ENCODE assay signal across 18 cellular contexts in genomic region chr3:10395196-10395595, GRCh38.
DNase-seq lines count a peak whose midpoint lies in the region; ATAC-seq and TF ChIP-seq lines count a peak whose summit lies in the region.
"Had no signal": no experiment of that assay in that cellular context is flagged by ENCODE, and none has a peak within 500 bp of the region (broad histone marks: within the 10 kb centered on the region; RNA-seq: fewer than 3 reads in every experiment).

No MANE protein-coding gene starts in this region.

- no peak overlapping the region for H3K27ac ChIP-seq in CD4-positive, alpha-beta T cell (ENCODE audit: low read depth, low read length)
- H3K27ac ChIP-seq in SU-DHL-6 (ENCODE audit: low read depth, low read length) (peak overlapping the region; percentile 85), colonic mucosa (no peak overlapping the region)
- H3K27ac ChIP-seq: adrenal gland, SJSA1, upper lobe of left lung had no signal

- no peaks in the 10 kb centered on the region for H3K36me3 ChIP-seq in H7 (replicated peaks; ENCODE audit: control insufficient read depth, insufficient read depth, low read length)
- no peaks in the 10 kb centered on the region for H3K36me3 ChIP-seq in SU-DHL-6 (ENCODE audit: low read length)
- no peaks in the 10 kb centered on the region for H3K36me3 ChIP-seq in colonic mucosa
- H3K36me3 ChIP-seq: adrenal gland, breast epithelium, SJSA1, spleen, upper lobe of left lung had no signal

- H3K9me2 ChIP-seq in SU-DHL-6 (replicated peaks; ENCODE audit: insufficient read depth, low read length), result no peaks in the 10 kb centered on the region

- ATAC-seq in CD4-positive, alpha-beta T cell (ENCODE audit: poor library complexity), result peak; percentile 18

- no peaks in the 10 kb centered on the region for H3K36me3 Mint-ChIP-seq in CD4-positive, alpha-beta T cell (ENCODE audit: low read depth)

- no peaks in the 10 kb centered on the region for H3K27me3 ChIP-seq in CD4-positive, alpha-beta T cell (ENCODE audit: control insufficient read depth, insufficient read depth, low read length)
- no peaks in the 10 kb centered on the region for H3K27me3 ChIP-seq in H7 (ENCODE audit: control insufficient read depth, insufficient read depth, low read length)
- H3K27me3 ChIP-seq in SU-DHL-6 (ENCODE audit: low read length), result no peaks in the 10 kb centered on the region
- H3K27me3 ChIP-seq in colonic mucosa, result no peaks in the 10 kb centered on the region
- H3K27me3 ChIP-seq: adrenal gland, breast epithelium, SJSA1, spleen, upper lobe of left lung had no signal

- no peaks in the 10 kb centered on the region for H3K9me3 Mint-ChIP-seq in CD4-positive, alpha-beta T cell
- H3K9me3 Mint-ChIP-seq: T-helper 2 cell treated with Interferon-gamma antibody and Interleukin-4, amounts not matched to agents 5 μg/mL and 100 μg/mL, for 36 hours had no signal

- H3K4me1 ChIP-seq in colonic mucosa, result no peaks in the 10 kb centered on the region
- H3K4me1 ChIP-seq: adrenal gland, SJSA1, upper lobe of left lung had no signal

- no peak overlapping the region for H2AFZ ChIP-seq in SU-DHL-6 (ENCODE audit: low read depth, low read length, severe bottlenecking)

- H3F3A ChIP-seq in SU-DHL-6 (ENCODE audit: insufficient read depth), result peaks cover 19% of the 10 kb centered on the region

- H3K4me3 ChIP-seq in H7 (ENCODE audit: insufficient read depth, low read depth, low read length) (no peak overlapping the region), SU-DHL-6 (ENCODE audit: insufficient read depth, low read length, poor library complexity, severe bottlenecking) (no peak overlapping the region), colonic mucosa (no peak overlapping the region)
- H3K4me3 ChIP-seq: adrenal gland, breast epithelium, SJSA1, spleen, upper lobe of left lung had no signal

- intact Hi-C loops in CD4-positive, alpha-beta T cell (cut with DNase I, micrococcal nuclease), result loop anchor here in 1 of 2 experiments (2.0 kb wide), 1 partner anchor 42 kb away; no protein-coding TSS in a partner anchor
- intact Hi-C loops in colonic mucosa (cut with DNase I), result no loop called here

- no peaks in the 10 kb centered on the region for H3K9me3 ChIP-seq in CD4-positive, alpha-beta T cell (ENCODE audit: control insufficient read depth, low read length)
- H3K9me3 ChIP-seq in SU-DHL-6 (ENCODE audit: insufficient read depth, low read length) (no peaks in the 10 kb centered on the region), colonic mucosa (no peaks in the 10 kb centered on the region)
- H3K9me3 ChIP-seq: adrenal gland, SJSA1, spleen, upper lobe of left lung had no signal

- H3K9ac ChIP-seq in SU-DHL-6 (ENCODE audit: low read length) (0 out of 2 replicates have a peak overlapping the region, but pooled peaks have one; percentile 1), colonic mucosa (ENCODE audit: low read depth in 2 of 2, low read length in 2 of 2) (no peak overlapping the region)

- CTCF ChIA-PET in CD4-positive, alpha-beta T cell (lab: Charles Lee), result no interaction called here

- peak overlapping the region; percentile 45 for H3K4me2 ChIP-seq in SU-DHL-6 (ENCODE audit: low read depth, low read length, poor library complexity, severe bottlenecking)

- TF ChIP-seq CTCF in CD4-positive, alpha-beta T cell (IDR thresholded peaks at IDR 0.05), result no peak
- TF ChIP-seq CTCF in SU-DHL-6 (IDR thresholded peaks at IDR 0.05; ENCODE audit: insufficient read depth, low read length, poor library complexity, severe bottlenecking), result no peak
- no peak for TF ChIP-seq CTCF in colonic mucosa (IDR thresholded peaks at IDR 0.05)

- no peaks in the 10 kb centered on the region for H3K27me3 Mint-ChIP-seq in CD4-positive, alpha-beta T cell

- H4K20me1 ChIP-seq in SU-DHL-6 (ENCODE audit: low read depth, low read length), result no peaks in the 10 kb centered on the region

- H3K4me3 Mint-ChIP-seq in CD4-positive, alpha-beta T cell, result peak overlapping the region; percentile 73
- H3K4me3 Mint-ChIP-seq: T-helper 2 cell treated with Interferon-gamma antibody and Interleukin-4, amounts not matched to agents 5 μg/mL and 100 μg/mL, for 36 hours had no signal

- DNase-seq in CD4-positive, alpha-beta T cell, result no peak
- DNase-seq in H7 (peak; percentile 66), iPS-NIHi7 (ENCODE audit: extremely low spot score) (peak; percentile 33), SHP77 (lab: John Stamatoyannopoulos, UW) (no peak), NOMO-1 (lab: John Stamatoyannopoulos, UW; ENCODE audit: unreplicated experiment in 2 of 2) (no peak), colonic mucosa (no peak)
- DNase-seq: adrenal gland; IMR-90; NCI-H1694 treated with DMSO at 0.1 percent for 48 hours; NCI-H748 treated with DMSO at 0.1 percent for 48 hours; occipital lobe; stimulated activated CD4-positive, alpha-beta T cell treated with anti-CD3 and anti-CD28 coated beads, Interleukin-4, amount 100 ng/mL, for 4 hours; upper lobe of left lung had no signal

- peaks cover 57% of the 10 kb centered on the region for H3K4me1 Mint-ChIP-seq in CD4-positive, alpha-beta T cell (ENCODE audit: low read depth)

- H3K79me2 ChIP-seq in SU-DHL-6 (ENCODE audit: insufficient read depth, low read length), result no peaks in the 10 kb centered on the region

- H3K27ac Mint-ChIP-seq in CD4-positive, alpha-beta T cell, result peak overlapping the region; percentile 35
- H3K27ac Mint-ChIP-seq: T-helper 2 cell treated with Interferon-gamma antibody and Interleukin-4, amounts not matched to agents 5 μg/mL and 100 μg/mL, for 36 hours had no signal

- POLR2A ChIA-PET in CD4-positive, alpha-beta T cell (lab: Charles Lee), result interaction anchor here (2.2 kb wide), 1 partner anchor 41 kb away, joined by 13 read pairs; no protein-coding TSS in a partner anchor

Comparison
In these comparisons a context has a peak if more than half of its experiments do, and no peak if none do; other contexts are left out.
1. DNase-seq: peak in H7 (single experiment) and iPS-NIHi7 (single experiment); none in CD4-positive, alpha-beta T cell (0 of 10), SHP77 (0 of 2), NOMO-1 (0 of 2) and colonic mucosa (single experiment).